ENCODE assay signal across 22 cellular contexts in the genomic region with DNA sequence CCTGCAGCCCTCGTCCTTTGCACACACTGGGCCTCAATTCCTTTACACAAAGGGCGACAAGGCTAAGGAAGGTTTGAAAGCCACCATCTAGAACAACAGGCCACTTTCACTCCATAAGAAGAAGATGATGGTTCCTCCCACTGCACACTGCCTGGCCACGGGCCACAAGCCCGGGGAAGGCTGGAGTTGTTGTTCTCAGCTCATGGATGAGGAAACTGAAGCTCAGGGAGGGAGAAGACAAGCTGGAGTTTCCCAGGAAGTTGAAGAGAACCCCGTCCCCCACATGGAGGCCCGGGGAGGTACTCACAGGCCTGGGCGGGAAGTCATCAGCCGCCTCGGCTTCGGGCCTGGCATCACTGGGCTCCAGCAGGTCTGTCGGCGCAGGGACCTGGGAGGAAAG. TPM values are rescaled to one million over a fixed set of nuclear protein-coding genes. Genes with fewer than 3 reads are reported as not detected.
DNase-seq lines count a peak whose midpoint lies in the region; ATAC-seq, FAIRE-seq and TF ChIP-seq lines count a peak whose summit lies in the region.
"Had no signal": no experiment of that assay in that cellular context is flagged by ENCODE, and none has a peak within 500 bp of the region (broad histone marks: within the 10 kb centered on the region; RNA-seq: fewer than 3 reads in every experiment).

No MANE protein-coding gene starts in this region.

- H3K9me2 ChIP-seq in Loucy (replicated peaks; ENCODE audit: low read depth, low read length), result no peaks in the 10 kb centered on the region

- DNase-seq in esophagus muscularis mucosa (ENCODE audit: extremely low spot score) (no peak), D721Med (ENCODE audit: insufficient read length, low spot score) (no peak), HuH-7.5 (ENCODE audit: low spot score) (no peak)
- DNase-seq: activated CD4-positive, alpha-beta memory T cell treated with anti-CD3 and anti-CD28 coated beads for 36 hours; activated T-cell treated with anti-CD3 and anti-CD28 coated beads, Interleukin-2, amount 50 U/mL, for 1 hour; COR-L47; naive B cell; NCI-H1930; NK-92 treated with Interleukin-12 subunit alpha and Interleukin-12 subunit beta, amount 100 ng/mL, for 24 hours had no signal

- no peak for ATAC-seq in GM19351 (IDR thresholded peaks at IDR 0.05; ENCODE audit: unreplicated experiment)
- no peak for ATAC-seq in GM21619 (IDR thresholded peaks at IDR 0.05; ENCODE audit: unreplicated experiment)
- ATAC-seq: activated naive CD4-positive, alpha-beta T cell treated with anti-CD3 and anti-CD28 coated beads, Interleukin-2, amount 50 U/mL, for 72 hours; stimulated activated memory B cell treated with anti-CD40 and anti-IgM and Interleukin-4, amounts not matched to agents 10 μg/mL and 1 μg/mL and 100 μg/mL, for 72 hours had no signal

- peak overlapping the region in 2 of 3 experiments; percentile 27 to 35 for H3K27ac Mint-ChIP-seq in nephron
- H3K27ac Mint-ChIP-seq: activated CD4-positive, alpha-beta memory T cell treated with anti-CD3 and anti-CD28 coated beads for 36 hours; activated naive CD4-positive, alpha-beta T cell treated with anti-CD3 and anti-CD28 coated beads, Interleukin-2, amount 50 U/mL, for 72 hours; stimulated activated memory B cell treated with anti-CD40 and anti-IgM and Interleukin-4, amounts not matched to agents 10 μg/mL and 1 μg/mL and 100 μg/mL, for 72 hours had no signal

- no peak for TF ChIP-seq POLR2A in esophagus muscularis mucosa (IDR thresholded peaks at IDR 0.05; ENCODE audit: low read depth)

- H3K27me3 ChIP-seq in Loucy (ENCODE audit: insufficient read depth, low read length, poor library complexity, severe bottlenecking), result no peaks in the 10 kb centered on the region
- H3K27me3 ChIP-seq in esophagus muscularis mucosa, result no peaks in the 10 kb centered on the region
- H3K27me3 ChIP-seq: body of pancreas had no signal

- H3K79me2 ChIP-seq in Loucy (ENCODE audit: insufficient read depth, low read length), result no peaks in the 10 kb centered on the region

- H3K4me1 Mint-ChIP-seq in nephron, result peaks cover 9% of the 10 kb centered on the region
- H3K4me1 Mint-ChIP-seq: stimulated activated memory B cell treated with anti-CD40 and anti-IgM and Interleukin-4, amounts not matched to agents 10 μg/mL and 1 μg/mL and 100 μg/mL, for 72 hours had no signal

- peaks cover 5% of the 10 kb centered on the region for H3K4me1 ChIP-seq in Loucy (ENCODE audit: insufficient read depth, low read length, poor library complexity, severe bottlenecking)
- peaks cover 0 to 18% (median 11%) of the 10 kb centered on the region in 4 donors for H3K4me1 ChIP-seq in esophagus muscularis mucosa
- H3K4me1 ChIP-seq: body of pancreas, HAP-1 had no signal

- no peak overlapping the region for H3K4me3 Mint-ChIP-seq in nephron
- H3K4me3 Mint-ChIP-seq: activated CD4-positive, alpha-beta memory T cell treated with anti-CD3 and anti-CD28 coated beads for 36 hours; naive B cell; stimulated activated memory B cell treated with anti-CD40 and anti-IgM and Interleukin-4, amounts not matched to agents 10 μg/mL and 1 μg/mL and 100 μg/mL, for 72 hours had no signal

- H2AFZ ChIP-seq in Loucy (ENCODE audit: low read length), result peak overlapping the region; percentile 51

- H3K4me3 ChIP-seq in Loucy (ENCODE audit: low read length, poor library complexity, severe bottlenecking), result no peak overlapping the region
- H3K4me3 ChIP-seq in esophagus muscularis mucosa, result no peak overlapping the region
- H3K4me3 ChIP-seq: body of pancreas, HAP-1 had no signal

- H3K9me3 ChIP-seq in Loucy (ENCODE audit: insufficient read depth, low read depth, low read length) (no peaks in the 10 kb centered on the region), esophagus muscularis mucosa (no peaks in the 10 kb centered on the region)
- H3K9me3 ChIP-seq: body of pancreas, HAP-1 had no signal

- FAIRE-seq in D721Med (lab: Jason Lieb, UNC), result no peak
- FAIRE-seq: GM19239, urothelium cell line had no signal

- H3K36me3 ChIP-seq in Loucy (ENCODE audit: insufficient read depth, low read length) (no peaks in the 10 kb centered on the region), esophagus muscularis mucosa (no peaks in the 10 kb centered on the region)
- H3K36me3 ChIP-seq: HAP-1 had no signal

- H3K27ac ChIP-seq in esophagus muscularis mucosa (replicated peaks in 1 of 4) (peak overlapping the region; percentile 56 to 71 (median 69)), temporal lobe (ENCODE audit: low read depth, low read length) (peak overlapping the region; percentile 83)
- H3K27ac ChIP-seq: epithelial cell of prostate, HL-60 had no signal

- TF ChIP-seq EP300 in esophagus muscularis mucosa (IDR thresholded peaks at IDR 0.05), result no peak

- H4K20me1 ChIP-seq in Loucy (ENCODE audit: insufficient read depth, low read length, poor library complexity, severe bottlenecking), result no peaks in the 10 kb centered on the region

- H3F3A ChIP-seq in Loucy (ENCODE audit: low read depth), result no peaks in the 10 kb centered on the region

- no peak overlapping the region for H3K4me2 ChIP-seq in Loucy (ENCODE audit: low read depth, low read length, poor library complexity, severe bottlenecking)

- H3K9ac ChIP-seq in Loucy (ENCODE audit: low read depth, low read length, poor library complexity, severe bottlenecking), result peak overlapping the region; percentile 18

- no peaks in the 10 kb centered on the region for H3K27me3 Mint-ChIP-seq in nephron (ENCODE audit: low read depth)

- 75% methylated on average over 4 of the region's 12 CpGs for WGBS in esophagus muscularis mucosa

- no peak for TF ChIP-seq CTCF in Loucy (conservative IDR thresholded peaks at IDR 0.05; ENCODE audit: low read length)
- TF ChIP-seq CTCF in esophagus muscularis mucosa (IDR thresholded peaks at IDR 0.05), result no peak
- TF ChIP-seq CTCF in nephron (IDR thresholded peaks at IDR 0.05; ENCODE audit: unreplicated experiment in 3 of 3), result no peak
- TF ChIP-seq CTCF in D721Med (IDR thresholded peaks at IDR 0.05; ENCODE audit: insufficient read depth, missing control alignments), result no peak

- intact Hi-C loops in esophagus muscularis mucosa (cut with DNase I), result no loop called here

- no peaks in the 10 kb centered on the region for H3K9me3 Mint-ChIP-seq in nephron
- H3K9me3 Mint-ChIP-seq: activated CD4-positive, alpha-beta memory T cell treated with anti-CD3 and anti-CD28 coated beads for 36 hours; activated naive CD4-positive, alpha-beta T cell treated with anti-CD3 and anti-CD28 coated beads, Interleukin-2, amount 50 U/mL, for 72 hours; naive B cell; stimulated activated memory B cell treated with anti-CD40 and anti-IgM and Interleukin-4, amounts not matched to agents 10 μg/mL and 1 μg/mL and 100 μg/mL, for 72 hours had no signal

- H3K36me3 Mint-ChIP-seq in nephron (ENCODE audit: low read depth), result no peaks in the 10 kb centered on the region
- H3K36me3 Mint-ChIP-seq: activated CD4-positive, alpha-beta memory T cell treated with anti-CD3 and anti-CD28 coated beads for 36 hours; activated naive CD4-positive, alpha-beta T cell treated with anti-CD3 and anti-CD28 coated beads, Interleukin-2, amount 50 U/mL, for 72 hours; naive B cell; stimulated activated memory B cell treated with anti-CD40 and anti-IgM and Interleukin-4, amounts not matched to agents 10 μg/mL and 1 μg/mL and 100 μg/mL, for 72 hours had no signal

RNA-seq across cellular contexts. Expression of a gene that starts 24.6 kb away (rescaled TPM):
- total RNA-seq in esophagus muscularis mucosa (100 to 1,000 TPM in 2 of 4 donors, 10 to 100 TPM in 2; 86.4 to 126 (median 103) TPM), temporal lobe (81.4 TPM)

RNA-seq across cellular contexts. Expression of a gene that starts 32.1 kb away (rescaled TPM):
- total RNA-seq in esophagus muscularis mucosa (1 to 10 TPM; 2.0 to 7.3 (median 3.4) TPM), temporal lobe (5.2 TPM)
- total RNA-seq: activated CD4-positive, alpha-beta memory T cell treated with anti-CD3 and anti-CD28 coated beads for 36 hours had no signal

RNA-seq across cellular contexts. Expression of a gene that starts 46.8 kb away (rescaled TPM):
- total RNA-seq in esophagus muscularis mucosa (1 to 10 TPM in 2 of 4 donors, under 1 TPM in 2; 0.42 to 7.2 (median 1.7) TPM), temporal lobe (0.49 TPM)
- total RNA-seq: body of pancreas had no signal

RNA-seq across cellular contexts. Expression of a gene that starts 52.5 kb away (rescaled TPM):
- total RNA-seq in esophagus muscularis mucosa, result 100 to 1,000 TPM; 175 to 330 (median 242) TPM
- total RNA-seq in temporal lobe, result 74.3 TPM
